ENCODE assay signal across 1 cellular context in genomic region chr9:129987941-129988340, GRCh38.
TF ChIP-seq lines count a peak whose summit lies in the region.

No MANE protein-coding gene starts in this region.

TF ChIP-seq in GM12891, 5 proteins besides CTCF, POLR2A, EP300 and RAD21:
- TF ChIP-seq SPI1 (IDR thresholded peaks at IDR 0.05; ENCODE audit: low read depth, low read length) (no peak), TAF1 (IDR thresholded peaks at IDR 0.05; ENCODE audit: low read depth, low read length) (no peak), POU2F2 (IDR thresholded peaks at IDR 0.05; ENCODE audit: low read depth, low read length) (no peak), POLR2AphosphoS5 (IDR thresholded peaks at IDR 0.05; ENCODE audit: low read depth, low read length) (no peak), PAX5 (IDR thresholded peaks at IDR 0.05; ENCODE audit: insufficient read depth, low read length, severe bottlenecking) (no peak)
